8 cellular contexts compared by ENCODE assay signal in the genomic region with DNA sequence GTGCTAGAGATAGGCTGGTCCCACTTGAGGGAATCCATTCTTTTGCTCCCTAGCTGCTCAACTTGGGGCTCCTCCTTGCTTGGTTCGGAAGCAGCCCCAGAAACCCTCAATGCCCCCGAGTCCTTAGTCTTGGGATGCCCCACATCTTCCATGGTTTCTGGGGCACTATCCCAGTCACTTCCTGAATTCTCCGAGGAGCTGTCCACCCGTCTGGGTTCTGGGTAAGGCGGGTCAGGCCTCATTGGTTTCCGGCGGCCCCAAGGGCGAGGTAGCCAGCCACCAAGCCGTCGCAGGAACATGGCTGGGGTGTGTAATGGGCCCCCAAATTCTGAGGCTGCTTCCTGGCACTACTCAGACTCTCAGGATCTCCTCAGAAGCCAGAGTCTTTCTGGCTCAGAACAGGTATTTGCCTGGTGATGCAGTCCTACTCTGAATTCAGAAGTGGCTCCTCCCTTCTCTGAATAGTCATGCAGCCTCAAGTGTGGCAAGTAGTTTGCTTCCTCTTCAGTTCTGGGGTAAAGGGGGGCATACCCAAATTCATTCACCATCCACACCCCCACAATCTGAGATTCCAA. TPM values are rescaled to one million over a fixed set of nuclear protein-coding genes. Genes with fewer than 3 reads are reported as not detected.
DNase-seq lines count a peak whose midpoint lies in the region; ATAC-seq lines count a peak whose summit lies in the region.

No MANE protein-coding gene starts in this region.

- ATAC-seq in aorta (ENCODE audit: low FRiP score), result no peak
- ATAC-seq in GM18498 (IDR thresholded peaks at IDR 0.05; ENCODE audit: unreplicated experiment), result no peak

- H3K27ac ChIP-seq in cingulate gyrus (ENCODE audit: low read depth, low read length) (peak overlapping the region; percentile 66), mesodermal cell (ENCODE audit: low read depth, low read length, severe bottlenecking) (peak overlapping the region; percentile 64), aorta (ENCODE audit: low read depth in 1 of 2, low read length in 2 of 2) (peak overlapping the region; percentile 57 to 95)

- H3K36me3 ChIP-seq in mesodermal cell (ENCODE audit: control insufficient read depth, insufficient read depth, low read length) (peaks cover 48% of the 10 kb centered on the region), aorta (ENCODE audit: control insufficient read depth in 1 of 2, insufficient read depth in 2 of 2, low read length in 1 of 2) (peaks cover 0 to 1% of the 10 kb centered on the region in 2 donors)

- H3K27me3 ChIP-seq in aorta (ENCODE audit: control insufficient read depth in 1 of 2, insufficient read depth in 2 of 2, low read length in 1 of 2), result no peaks in the 10 kb centered on the region

- intact Hi-C loops in aorta (cut with DNase I), result loop anchor here in 1 of 2 donors (5.0 to 10.0 kb wide), 2 partner anchors 37 to 1755 kb away; a partner anchor contains a TSS

- H3K4me3 ChIP-seq in mesodermal cell (ENCODE audit: extremely low read depth, insufficient read depth, low read length, poor library complexity, severe bottlenecking) (peak overlapping the region; percentile 84), aorta (ENCODE audit: low read length in 2 of 2) (peak overlapping the region; percentile 83 to 85)

- H3K4me1 ChIP-seq in mesodermal cell (ENCODE audit: control insufficient read depth, insufficient read depth, low read length, poor library complexity, severe bottlenecking) (peaks cover 29% of the 10 kb centered on the region), aorta (ENCODE audit: control insufficient read depth in 1 of 2, insufficient read depth in 2 of 2, low read length in 2 of 2) (no peaks in the 10 kb centered on the region)

- peak; percentile 42 for DNase-seq in GM03348 (ENCODE audit: low spot score)
- DNase-seq in NOMO-1 (lab: John Stamatoyannopoulos, UW; ENCODE audit: unreplicated experiment in 2 of 2), result peak; percentile 57
- DNase-seq in aorta, result peak in 1 of 2 donors; percentile 52
- DNase-seq in cerebellum (ENCODE audit: low spot score), result no peak
- DNase-seq in midbrain (lab: John Stamatoyannopoulos, UW), result no peak

- H3K9me3 ChIP-seq in mesodermal cell (ENCODE audit: control insufficient read depth, low read length) (no peaks in the 10 kb centered on the region), aorta (ENCODE audit: control insufficient read depth, low read length) (no peaks in the 10 kb centered on the region)

- WGBS in mesodermal cell (ENCODE audit: insufficient coverage in 2 of 2), 2 experiments, result 84 to 85% methylated on average over 7 to 9 of the region's 10 CpGs
- WGBS in aorta, 2 donors, result 25 to 32% methylated on average over 10 of the region's 10 CpGs

RNA-seq across cellular contexts. Expression of a gene that starts 0.8 kb away (rescaled TPM):
- polyA plus RNA-seq in mesodermal cell (2013, experiment 1 of 2), result 9.0 TPM
- polyA plus RNA-seq in mesodermal cell (2013, experiment 2 of 2), result 7.5 TPM
- 10 to 100 TPM; 18.3 to 20.2 TPM for total RNA-seq in aorta
- 10 to 100 TPM in 1 of 2 donors, 1 to 10 TPM in 1; 7.5 to 12.0 TPM for polyA plus RNA-seq in aorta
- total RNA-seq in cerebellum, result 11.4 TPM

RNA-seq across cellular contexts. Expression of a gene that starts 4.0 kb away (rescaled TPM):
- 2.3 TPM for polyA plus RNA-seq in mesodermal cell (2013, experiment 1 of 2)
- polyA plus RNA-seq in mesodermal cell (2013, experiment 2 of 2), result 1.9 TPM
- total RNA-seq in aorta, result under 1 TPM; 0.42 to 0.96 TPM
- polyA plus RNA-seq in aorta, result 1 to 10 TPM in 1 of 2 donors, not detected in 1; 2.6 TPM
- total RNA-seq in cerebellum, result 0.91 TPM

RNA-seq across cellular contexts. Expression of a gene that starts 5.1 kb away (rescaled TPM):
- 26.1 TPM for polyA plus RNA-seq in mesodermal cell (2013, experiment 1 of 2)
- polyA plus RNA-seq in mesodermal cell (2013, experiment 2 of 2), result 21.6 TPM
- total RNA-seq in aorta, result 10 to 100 TPM; 10.9 to 16.5 TPM
- polyA plus RNA-seq in aorta, result 10 to 100 TPM; 15.9 to 22.8 TPM
- total RNA-seq in cerebellum, result 7.8 TPM

RNA-seq across cellular contexts. Expression of a gene that starts 6.1 kb away (rescaled TPM):
- polyA plus RNA-seq in mesodermal cell (2013, experiment 1 of 2), result 288 TPM
- 238 TPM for polyA plus RNA-seq in mesodermal cell (2013, experiment 2 of 2)
- total RNA-seq in aorta (100 to 1,000 TPM; 100 to 106 TPM), cerebellum (52.0 TPM)
- polyA plus RNA-seq in aorta, result 100 to 1,000 TPM; 122 to 191 TPM

RNA-seq across cellular contexts. Expression of a gene that starts 7.3 kb away (rescaled TPM):
- 332 TPM for polyA plus RNA-seq in mesodermal cell (2013, experiment 1 of 2)
- polyA plus RNA-seq in mesodermal cell (2013, experiment 2 of 2), result 281 TPM
- 100 to 1,000 TPM; 207 to 215 TPM for total RNA-seq in aorta
- polyA plus RNA-seq in aorta, result 100 to 1,000 TPM in 1 of 2 donors, 10 to 100 TPM in 1; 75.0 to 379 TPM
- total RNA-seq in cerebellum, result 94.5 TPM

Comparison
In these comparisons a context has a peak if more than half of its experiments do, and no peak if none do; other contexts are left out.
1. DNase-seq: peak in GM03348 (single experiment) and NOMO-1 (2 of 2); none in cerebellum (single experiment) and midbrain (single experiment).
2. Peak in every context shown above with its lines, with median percentiles within 50 percentile points of each other: H3K27ac ChIP-seq.